8 cellular contexts compared by ENCODE assay signal in the genomic region with DNA sequence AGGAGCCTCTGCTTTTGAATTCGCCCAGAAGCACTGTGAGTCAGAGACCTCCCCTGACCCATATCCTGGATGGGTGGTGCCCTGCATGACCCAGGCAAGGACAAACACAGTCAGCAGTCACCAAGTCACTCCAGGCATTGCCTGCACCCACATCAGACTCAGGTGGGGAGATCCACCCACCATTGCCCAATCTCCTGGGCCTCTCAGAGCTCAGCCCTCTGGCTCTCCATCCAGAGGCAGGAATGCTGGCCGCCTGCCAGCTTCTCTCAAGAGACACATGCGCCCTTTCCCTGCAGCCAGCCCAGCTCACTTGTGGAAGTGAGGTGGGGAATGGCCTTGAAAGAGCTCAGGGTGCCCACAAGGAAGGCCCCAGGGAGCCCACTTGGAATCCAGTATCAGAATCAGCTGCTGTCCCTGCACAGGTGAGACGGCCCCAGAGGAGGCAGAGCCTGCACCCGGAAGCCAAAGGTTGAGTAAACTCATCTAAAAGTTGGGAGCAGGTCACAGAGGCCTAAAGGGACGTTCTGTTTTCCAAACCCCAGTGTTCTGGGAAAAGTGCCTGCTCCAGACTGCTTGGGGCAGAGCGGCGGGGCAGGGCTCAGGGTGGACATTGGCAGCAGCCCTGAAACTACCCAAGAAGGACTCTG.
DNase-seq lines count a peak whose midpoint lies in the region; ATAC-seq and TF ChIP-seq lines count a peak whose summit lies in the region.

No MANE protein-coding gene starts in this region.

- peaks cover 0 to 6% (median 0%) of the 10 kb centered on the region in 4 donors for H3K4me1 ChIP-seq in Peyer's patch
- H3K4me1 ChIP-seq in CD8-positive, alpha-beta T cell (ENCODE audit: insufficient read depth, low read length): no peaks in the 10 kb centered on the region

- peaks cover 32% of the 10 kb centered on the region for H3K36me3 Mint-ChIP-seq in neural crest cell (ENCODE audit: low read depth)
- peaks cover 77% of the 10 kb centered on the region for H3K36me3 Mint-ChIP-seq in CD8-positive, alpha-beta T cell

- no peak overlapping the region for H3K4me3 Mint-ChIP-seq in neural crest cell
- no peak overlapping the region for H3K4me3 Mint-ChIP-seq in CD8-positive, alpha-beta T cell

- no peaks in the 10 kb centered on the region for H3K36me3 ChIP-seq in Peyer's patch
- H3K36me3 ChIP-seq in CD8-positive, alpha-beta T cell (ENCODE audit: insufficient read depth, low read length): peaks cover 40% of the 10 kb centered on the region

- peak overlapping the region; percentile 74 for H3K27ac Mint-ChIP-seq in neural crest cell (ENCODE audit: unreplicated experiment)
- no peak overlapping the region for H3K27ac Mint-ChIP-seq in CD8-positive, alpha-beta T cell

- H3K9me3 ChIP-seq in Peyer's patch: no peaks in the 10 kb centered on the region
- no peaks in the 10 kb centered on the region for H3K9me3 ChIP-seq in CD8-positive, alpha-beta T cell (ENCODE audit: low read length)

- intact Hi-C loops in CD8-positive, alpha-beta T cell (cut with DNase I, micrococcal nuclease): no loop called here

- POLR2A ChIA-PET in CD8-positive, alpha-beta T cell (lab: Charles Lee): interaction anchor here (1.0 kb wide), 1 partner anchor 155 kb away, joined by 3 read pairs; no protein-coding TSS in a partner anchor

- TF ChIP-seq CTCF in HFF-Myc (IDR thresholded peaks at IDR 0.05; ENCODE audit: low read depth, low read length, missing control alignments) (no peak), Peyer's patch (IDR thresholded peaks at IDR 0.05) (no peak), neural crest cell (conservative IDR thresholded peaks at IDR 0.05) (no peak)
- no peak for TF ChIP-seq CTCF in CD8-positive, alpha-beta T cell (IDR thresholded peaks at IDR 0.05)

- H3K9me3 Mint-ChIP-seq in neural crest cell: peaks cover 6% of the 10 kb centered on the region
- no peaks in the 10 kb centered on the region for H3K9me3 Mint-ChIP-seq in CD8-positive, alpha-beta T cell

- TF ChIP-seq POLR2A in Peyer's patch (IDR thresholded peaks at IDR 0.05): no peak

- H3K27me3 ChIP-seq in Peyer's patch: no peaks in the 10 kb centered on the region
- no peaks in the 10 kb centered on the region for H3K27me3 ChIP-seq in CD8-positive, alpha-beta T cell (ENCODE audit: insufficient read depth, low read length)

- H3K4me1 Mint-ChIP-seq in neural crest cell: peaks cover 17% of the 10 kb centered on the region
- peaks cover 33% of the 10 kb centered on the region for H3K4me1 Mint-ChIP-seq in CD8-positive, alpha-beta T cell (ENCODE audit: low read depth)

- H3K4me3 ChIP-seq in HFF-Myc (replicated peaks; ENCODE audit: low read depth, low read length): no peak overlapping the region
- H3K4me3 ChIP-seq in Peyer's patch: no peak overlapping the region
- H3K4me3 ChIP-seq in CD8-positive, alpha-beta T cell (ENCODE audit: low read depth, low read length): no peak overlapping the region

- DNase-seq in HFF-Myc (ENCODE audit: extremely low read depth, low read depth) (peak; percentile 38), Peyer's patch (peak in 2 of 3 donors; percentile 59 to 62), epidermal melanocyte (ENCODE audit: insufficient read length, low spot score) (peak; percentile 63), neural crest cell (ENCODE audit: low read depth, low spot score) (no peak)
- DNase-seq in CD8-positive, alpha-beta T cell: no peak

- no peak overlapping the region for H3K27ac ChIP-seq in Peyer's patch
- no peak overlapping the region for H3K27ac ChIP-seq in CD8-positive, alpha-beta T cell (ENCODE audit: low read depth, low read length)

- no peak for ATAC-seq in CD8-positive, alpha-beta T cell
- ATAC-seq in HG03460 (IDR thresholded peaks at IDR 0.05; ENCODE audit: unreplicated experiment) (no peak), HG02642 (IDR thresholded peaks at IDR 0.05; ENCODE audit: poor library complexity, unreplicated experiment) (no peak), HG02763 (IDR thresholded peaks at IDR 0.05; ENCODE audit: unreplicated experiment) (no peak)

- H3K27me3 Mint-ChIP-seq in neural crest cell (ENCODE audit: low read depth): no peaks in the 10 kb centered on the region
- no peaks in the 10 kb centered on the region for H3K27me3 Mint-ChIP-seq in CD8-positive, alpha-beta T cell (ENCODE audit: low read depth)

- CTCF ChIA-PET in CD8-positive, alpha-beta T cell (lab: Charles Lee): interaction anchor here (1.5 kb wide), 1 partner anchor 29 kb away, joined by 3 read pairs; no protein-coding TSS in a partner anchor

Comparison
In these comparisons a context has a peak if more than half of its experiments do, and no peak if none do; other contexts are left out.
1. DNase-seq: peak in HFF-Myc (single experiment), Peyer's patch (2 of 3) and epidermal melanocyte (single experiment); none in neural crest cell (single experiment) and CD8-positive, alpha-beta T cell (0 of 7).